ENCODE assay signal across 1 cellular context in genomic region chr6:116564921-116565872, GRCh38.
TF ChIP-seq lines count a peak whose summit lies in the region.

No MANE protein-coding gene starts in this region.

TF ChIP-seq in SK-N-SH, 30 proteins besides CTCF, POLR2A, EP300 and RAD21 (continued from another document):
- TF ChIP-seq USF2 (IDR thresholded peaks at IDR 0.05; ENCODE audit: borderline replicate concordance, low read depth, low read length) (no peak), GATA2 (CRISPR knock-in tag; IDR thresholded peaks at IDR 0.05) (no peak), YY1 (IDR thresholded peaks at IDR 0.05; ENCODE audit: low read depth) (no peak), MAX (IDR thresholded peaks at IDR 0.05; ENCODE audit: low read depth) (no peak), TEAD4 (IDR thresholded peaks at IDR 0.05; ENCODE audit: borderline replicate concordance, insufficient read depth) (no peak), NRF1 (IDR thresholded peaks at IDR 0.05; ENCODE audit: low read depth, low read length) (no peak)
